ENCODE assay signal across 20 cellular contexts in genomic region chr4:99435154-99435553, GRCh38. TPM values are rescaled to one million over a fixed set of nuclear protein-coding genes. Genes with fewer than 3 reads are reported as not detected.
DNase-seq lines count a peak whose midpoint lies in the region; ATAC-seq and TF ChIP-seq lines count a peak whose summit lies in the region.
"Had no signal": no experiment of that assay in that cellular context is flagged by ENCODE, and none has a peak within 500 bp of the region (broad histone marks: within the 10 kb centered on the region; RNA-seq: fewer than 3 reads in every experiment).

Gene ADH7, minus strand, starts transcription at chr4:99435342. Its CDS starts 109 bp downstream, at chr4:99435233.

- H3K27ac ChIP-seq in 22Rv1 (peak within 1 kb of the TSS; percentile 24; the same call in 1 of the 2 replicates), esophagus squamous epithelium (peak within 1 kb of the TSS; percentile 70 to 93 (median 88)), suprapubic skin (peak within 1 kb of the TSS; percentile 1), adrenal gland (no peak within 1 kb of the TSS)
- H3K27ac ChIP-seq: BLaER1 had no signal

- TF ChIP-seq POLR2A in esophagus squamous epithelium (IDR thresholded peaks at IDR 0.05), result peak in 2 of 4 donors; percentile 30 to 39
- no peak for TF ChIP-seq POLR2A in suprapubic skin (IDR thresholded peaks at IDR 0.05)
- no peak for TF ChIP-seq POLR2A in adrenal gland (IDR thresholded peaks at IDR 0.05)

- H3K4me1 ChIP-seq in esophagus squamous epithelium (peaks cover 10 to 58% (median 12%) of the 10 kb centered on the region in 3 donors), suprapubic skin (peaks cover 29% of the 10 kb centered on the region), adrenal gland (replicated peaks in 1 of 2) (no peaks in the 10 kb centered on the region)
- H3K4me1 ChIP-seq: BLaER1 had no signal

- H3K4me3 ChIP-seq in epithelial cell of esophagus (ENCODE audit: low read length) (peak within 1 kb of the TSS; percentile 52), esophagus squamous epithelium (peak within 1 kb of the TSS; percentile 28 to 53 (median 47)), suprapubic skin (no peak within 1 kb of the TSS), adrenal gland (no peak within 1 kb of the TSS)
- H3K4me3 ChIP-seq: BLaER1 had no signal

- H3K27me3 ChIP-seq in esophagus squamous epithelium, result no peaks in the 10 kb centered on the region
- no peaks in the 10 kb centered on the region for H3K27me3 ChIP-seq in suprapubic skin
- H3K27me3 ChIP-seq in adrenal gland, result no peaks in the 10 kb centered on the region
- H3K27me3 ChIP-seq: BLaER1 had no signal

- intact Hi-C loops in esophagus squamous epithelium (cut with DNase I), result no loop called here
- intact Hi-C loops in adrenal gland (cut with DNase I), result no loop called here

- no peaks in the 10 kb centered on the region for H3K9me3 ChIP-seq in esophagus squamous epithelium
- no peaks in the 10 kb centered on the region for H3K9me3 ChIP-seq in suprapubic skin
- no peaks in the 10 kb centered on the region for H3K9me3 ChIP-seq in adrenal gland (replicated peaks in 1 of 3)
- H3K9me3 ChIP-seq: BLaER1 had no signal

- no peak for TF ChIP-seq CTCF in 22Rv1 (IDR thresholded peaks at IDR 0.05)
- no peak for TF ChIP-seq CTCF in epithelial cell of esophagus (IDR thresholded peaks at IDR 0.05; ENCODE audit: insufficient read depth, low read depth, low read length, missing control alignments)
- no peak for TF ChIP-seq CTCF in esophagus squamous epithelium (IDR thresholded peaks at IDR 0.05)
- TF ChIP-seq CTCF in suprapubic skin (IDR thresholded peaks at IDR 0.05), result no peak
- no peak for TF ChIP-seq CTCF in adrenal gland (IDR thresholded peaks at IDR 0.05)

- DNase-seq in epithelial cell of esophagus (ENCODE audit: low read depth), result peak; percentile 67
- no peak for DNase-seq in esophagus squamous epithelium (lab: John Stamatoyannopoulos, UW)
- no peak for DNase-seq in suprapubic skin (ENCODE audit: low spot score in 2 of 2)
- DNase-seq in adrenal gland, result no peak
- DNase-seq: 8988T; CD4-positive, alpha-beta memory T cell; DMS153; DMS79; GDM1; GOT3; H7; IMR-90 had no signal

- H3K36me3 ChIP-seq in esophagus squamous epithelium (no peaks in the 10 kb centered on the region), suprapubic skin (no peaks in the 10 kb centered on the region), adrenal gland (replicated peaks in 1 of 2) (no peaks in the 10 kb centered on the region)
- H3K36me3 ChIP-seq: BLaER1 had no signal

- 58 to 67% methylated on average over 1 of the region's 1 CpG for WGBS in esophagus squamous epithelium, 2 donors
- 50% methylated on average over 1 of the region's 1 CpG for WGBS in suprapubic skin
- 60 to 89% (median 78%) methylated on average over 1 of the region's 1 CpG for WGBS in adrenal gland, 4 donors

- TF ChIP-seq EP300 in suprapubic skin (IDR thresholded peaks at IDR 0.05), result no peak

- no peak for ATAC-seq in HG02852 (IDR thresholded peaks at IDR 0.05; ENCODE audit: unreplicated experiment)
- ATAC-seq in GM21515 (IDR thresholded peaks at IDR 0.05; ENCODE audit: unreplicated experiment), result no peak

RNA-seq across cellular contexts. Expression of gene ADH7, which starts in this region (rescaled TPM):
- total RNA-seq in esophagus squamous epithelium, result 100 to 1,000 TPM; 173 to 420 (median 318) TPM
- 1 to 10 TPM in 2 of 4 donors, under 1 TPM in 2; 0.24 to 1.2 (median 0.76) TPM for total RNA-seq in suprapubic skin
- not detected for total RNA-seq in adrenal gland
- under 1 TPM in 1 of 3 donors, not detected in 2; 0.13 TPM for polyA plus RNA-seq in adrenal gland
- total RNA-seq: A673; CD4-positive, alpha-beta memory T cell; Daoy; H7; IMR-90 had no signal
- polyA plus RNA-seq: AG04450; CD14-positive monocyte; CD4-positive, alpha-beta memory T cell; IMR-90 had no signal

Comparison
In these comparisons a context has a peak if more than half of its experiments do, and no peak if none do; other contexts are left out.
1. RNA of gene ADH7 (total RNA-seq): 173 to 420 TPM in esophagus squamous epithelium; 0.24 to 1.2 TPM in suprapubic skin and not detected in adrenal gland; every median in the first group is over 10 times any median in the second.
2. H3K27ac ChIP-seq: peak in 22Rv1 (single experiment), esophagus squamous epithelium (4 of 4) and suprapubic skin (single experiment); none in adrenal gland (0 of 5).
3. H3K4me3 ChIP-seq: peak in epithelial cell of esophagus (single experiment) and esophagus squamous epithelium (4 of 4); none in suprapubic skin (single experiment) and adrenal gland (0 of 4).